ENCODE assay signal across 8 cellular contexts in the genomic region with DNA sequence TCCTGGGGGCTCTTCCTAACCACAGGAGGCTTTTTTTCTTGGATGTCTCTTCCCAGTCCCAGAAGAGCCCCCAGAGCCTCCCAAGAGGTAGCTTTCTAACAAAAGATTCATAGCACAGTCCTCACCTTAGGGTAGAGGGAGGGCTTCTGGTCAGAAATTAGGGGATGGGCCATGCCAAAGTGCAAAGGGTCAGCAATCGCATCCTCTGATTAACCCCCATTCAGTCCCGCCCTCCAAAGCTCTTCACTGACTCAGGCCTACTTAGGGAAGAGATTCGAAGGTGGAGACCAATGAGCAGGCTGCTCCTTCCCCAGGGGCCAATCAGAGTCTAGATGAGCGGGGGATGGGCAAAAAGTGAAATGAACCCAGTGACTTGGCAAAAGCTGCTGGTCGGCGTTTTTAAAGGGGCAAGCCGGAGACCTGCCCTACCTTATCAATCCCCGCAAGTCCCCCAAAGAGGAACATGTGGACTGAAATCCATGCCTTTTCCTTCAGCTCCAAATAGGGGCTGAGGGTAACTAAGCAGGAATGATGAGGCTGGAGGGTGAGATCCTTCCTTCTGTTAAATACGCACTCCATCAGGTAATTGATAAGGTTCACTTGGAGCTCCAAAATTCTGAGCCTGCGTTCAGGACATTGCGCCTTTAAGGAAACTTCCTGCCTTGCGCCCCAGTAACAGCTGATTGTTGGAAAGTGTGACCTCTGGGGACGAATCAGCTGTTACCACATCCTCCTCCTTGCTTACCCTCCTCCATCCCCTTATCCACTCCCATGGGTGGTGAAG. TPM values are rescaled to one million over a fixed set of nuclear protein-coding genes. Genes with fewer than 3 reads are reported as not detected.
DNase-seq lines count a peak whose midpoint lies in the region; ATAC-seq, FAIRE-seq and TF ChIP-seq lines count a peak whose summit lies in the region.

No MANE protein-coding gene starts in this region.

- peak overlapping the region; percentile 87 for H3K27ac ChIP-seq in neural cell (ENCODE audit: low read length)

- H3K4me1 Mint-ChIP-seq in stimulated activated naive CD8-positive, alpha-beta T cell treated with anti-CD3 and anti-CD28 coated beads, Interleukin-15, amount 100 ng/mL, for 72 hours: peaks cover 57% of the 10 kb centered on the region

- H4K20me1 ChIP-seq in neural cell (ENCODE audit: insufficient read depth): no peaks in the 10 kb centered on the region

- H3K4me3 ChIP-seq in MG63 (peak overlapping the region; percentile 60), foreskin fibroblast (ENCODE audit: low read depth in 1 of 2, low read length in 2 of 2) (peak overlapping the region; percentile 67 to 81), neural cell (ENCODE audit: low read length) (peak overlapping the region; percentile 96)

- peak; percentile 77 for ATAC-seq in stimulated activated naive CD8-positive, alpha-beta T cell treated with anti-CD3 and anti-CD28 coated beads, Interleukin-15, amount 100 ng/mL, for 72 hours

- TF ChIP-seq EP300 in neural cell (conservative IDR thresholded peaks at IDR 0.05; ENCODE audit: poor library complexity, severe bottlenecking): peak; percentile 10

- peak overlapping the region; percentile 98 to 99 for H3K27ac Mint-ChIP-seq in stimulated activated naive CD8-positive, alpha-beta T cell treated with anti-CD3 and anti-CD28 coated beads, Interleukin-15, amount 100 ng/mL, for 72 hours

- peak; percentile 71 for FAIRE-seq in H54 (lab: Jason Lieb, UNC)

- no peaks in the 10 kb centered on the region for H3K9me3 Mint-ChIP-seq in stimulated activated naive CD8-positive, alpha-beta T cell treated with anti-CD3 and anti-CD28 coated beads, Interleukin-15, amount 100 ng/mL, for 72 hours

- TF ChIP-seq CTCF in foreskin fibroblast (IDR thresholded peaks at IDR 0.05; ENCODE audit: low read depth, low read length) (no peak), neural cell (IDR thresholded peaks at IDR 0.05; ENCODE audit: poor library complexity, severe bottlenecking) (no peak)

- H3K9me3 ChIP-seq in MG63 (no peaks in the 10 kb centered on the region), neural cell (ENCODE audit: low read length) (no peaks in the 10 kb centered on the region)

- peaks cover 4% of the 10 kb centered on the region for H3F3A ChIP-seq in neural cell (ENCODE audit: insufficient read depth, low read length, poor library complexity, severe bottlenecking)

- peaks cover 4% of the 10 kb centered on the region for H3K79me2 ChIP-seq in neural cell (replicated peaks; ENCODE audit: insufficient read depth, low read length)

- H2AFZ ChIP-seq in neural cell (ENCODE audit: low read depth, low read length): peak overlapping the region; percentile 75

- TF ChIP-seq POLR2A in H54 (IDR thresholded peaks at IDR 0.05; ENCODE audit: low read depth, low read length): peak; percentile 24; the same call in 1 of the 2 replicates

- H3K36me3 ChIP-seq in MG63 (peaks cover 26% of the 10 kb centered on the region), neural cell (ENCODE audit: insufficient read depth, low read length) (no peaks in the 10 kb centered on the region)

- peak; percentile 100 for DNase-seq in EL
- DNase-seq in H54 (ENCODE audit: insufficient read length, low spot score): peak; percentile 97
- DNase-seq in MG63: peak; percentile 91
- DNase-seq in SHP77 treated with DMSO at 0.1 percent for 48 hours (lab: John Stamatoyannopoulos, UW): peak; percentile 99
- DNase-seq in activated gamma-delta T cell treated with anti-CD3 and anti-CD28 coated beads, Interleukin-2, amount 50 U/mL, for 16 hours (ENCODE audit: low read depth): peak; percentile 75
- DNase-seq in foreskin fibroblast: peak; percentile 98 to 99
- peak; percentile 84 to 92 for DNase-seq in stimulated activated naive CD8-positive, alpha-beta T cell treated with anti-CD3 and anti-CD28 coated beads, Interleukin-15, amount 100 ng/mL, for 72 hours

- H3K9ac ChIP-seq in neural cell (ENCODE audit: low read length): peak overlapping the region; percentile 82

- H3K4me3 Mint-ChIP-seq in stimulated activated naive CD8-positive, alpha-beta T cell treated with anti-CD3 and anti-CD28 coated beads, Interleukin-15, amount 100 ng/mL, for 72 hours: peak overlapping the region; percentile 97 to 99

- H3K27me3 ChIP-seq in MG63 (no peaks in the 10 kb centered on the region), neural cell (ENCODE audit: insufficient read depth, low read depth, low read length) (no peaks in the 10 kb centered on the region)

- TF ChIP-seq RAD21 in neural cell (conservative IDR thresholded peaks at IDR 0.05): no peak

- H3K4me2 ChIP-seq in neural cell (ENCODE audit: low read length): peak overlapping the region; percentile 88

- H3K27me3 Mint-ChIP-seq in stimulated activated naive CD8-positive, alpha-beta T cell treated with anti-CD3 and anti-CD28 coated beads, Interleukin-15, amount 100 ng/mL, for 72 hours: peaks cover 32% of the 10 kb centered on the region

- H3K9me2 ChIP-seq in neural cell (ENCODE audit: insufficient read depth, low read length): no peaks in the 10 kb centered on the region

TF ChIP-seq in neural cell, 6 proteins besides CTCF, POLR2A, EP300 and RAD21:
- TF ChIP-seq REST (IDR thresholded peaks at IDR 0.05; ENCODE audit: borderline replicate concordance): no peak
- no peak for TF ChIP-seq POLR2AphosphoS5 (IDR thresholded peaks at IDR 0.05)
- no peak for TF ChIP-seq SMC3 (conservative IDR thresholded peaks at IDR 0.05; ENCODE audit: poor library complexity)
- no peak for TF ChIP-seq EZH2 (IDR thresholded peaks at IDR 0.05; ENCODE audit: borderline replicate concordance, insufficient read depth, low read length, poor library complexity, severe bottlenecking)
- no peak for TF ChIP-seq MXI1 (conservative IDR thresholded peaks at IDR 0.05; ENCODE audit: poor library complexity, severe bottlenecking)
- no peak for TF ChIP-seq TAF1 (IDR thresholded peaks at IDR 0.05; ENCODE audit: low read depth)
TF ChIP-seq in neural cell: peak in this region for 0.

RNA-seq across cellular contexts. Expression of gene TLCD2, which starts 6.9 kb away (rescaled TPM):
- 0.37 and 0.59 TPM in 2 replicates for total RNA-seq in MG63 (2014; rRNA removed; shearing (Covaris generic); ENCODE audit: low replicate concordance)
- polyA plus RNA-seq in neural cell: 0.08 and 0.14 TPM in 2 replicates
- under 0.01 TPM in 1 of 2 replicates, not detected in the other for polyA minus RNA-seq in neural cell

RNA-seq across cellular contexts. Expression of gene WDR81, which starts 7.4 kb away (rescaled TPM):
- 7.2 and 20.3 TPM in 2 replicates for total RNA-seq in MG63 (2014; rRNA removed; shearing (Covaris generic); ENCODE audit: low replicate concordance)
- 5.4 and 5.8 TPM in 2 replicates for polyA plus RNA-seq in neural cell
- 12.7 and 16.8 TPM in 2 replicates for polyA minus RNA-seq in neural cell

RNA-seq across cellular contexts. Expression of gene SERPINF2, which starts 25.6 kb away (rescaled TPM):
- not detected in 2 replicates for total RNA-seq in MG63 (2014; rRNA removed; shearing (Covaris generic); ENCODE audit: low replicate concordance)
- polyA plus RNA-seq in neural cell: 1.6 TPM in 1 of 2 replicates, not detected in the other
- not detected in 2 replicates for polyA minus RNA-seq in neural cell

RNA-seq across cellular contexts. Expression of gene PRPF8, which starts 32.4 kb away (rescaled TPM):
- total RNA-seq in MG63 (2014; rRNA removed; shearing (Covaris generic); ENCODE audit: low replicate concordance): 80.5 and 100 TPM in 2 replicates
- polyA plus RNA-seq in neural cell: 43.9 and 56.9 TPM in 2 replicates
- 149 and 158 TPM in 2 replicates for polyA minus RNA-seq in neural cell

RNA-seq across cellular contexts. Expression of gene SERPINF1, which starts 44.8 kb away (rescaled TPM):
- 1.2 and 5.0 TPM in 2 replicates for total RNA-seq in MG63 (2014; rRNA removed; shearing (Covaris generic); ENCODE audit: low replicate concordance)
- polyA plus RNA-seq in neural cell: 0.50 and 6.1 TPM in 2 replicates
- 1.2 TPM in 1 of 2 replicates, not detected in the other for polyA minus RNA-seq in neural cell

Comparison
In these comparisons a context has a peak if more than half of its experiments do, and no peak if none do; other contexts are left out.
1. Peak in every context shown above with its lines: DNase-seq, ATAC-seq, H3K4me3 ChIP-seq and H3K27ac ChIP-seq.